Comparison of ENCODE assay signal across 25 cellular contexts in genomic region chr4:79979785-79980437, GRCh38.
"Had no signal": no experiment of that assay in that cellular context is flagged by ENCODE, and none has a peak within 500 bp of the region (broad histone marks: within the 10 kb centered on the region; RNA-seq: fewer than 3 reads in every experiment).

No MANE protein-coding gene starts in this region.

- H3K27ac ChIP-seq: neutrophil, right lobe of liver, suprapubic skin, tibial artery, upper lobe of right lung had no signal

- H3K9me3 Mint-ChIP-seq: activated naive CD4-positive, alpha-beta T cell treated with anti-CD3 and anti-CD28 coated beads, Interleukin-2, amount 10 ng/mL, durations not matched to agents 7 days and 5 days; mesothelial cell of epicardium; naive B cell; nephron progenitor cell; WTC11 had no signal

- FAIRE-seq: endothelial cell of umbilical vein, kidney had no signal

- H3K4me3 Mint-ChIP-seq: activated CD4-positive, alpha-beta T cell treated with anti-CD3 and anti-CD28 coated beads for 36 hours; activated naive CD4-positive, alpha-beta T cell treated with anti-CD3 and anti-CD28 coated beads, Interleukin-2, amount 10 ng/mL, durations not matched to agents 7 days and 5 days; mesothelial cell of epicardium; naive B cell; nephron progenitor cell; WTC11 had no signal

- ATAC-seq: activated CD4-positive, alpha-beta T cell treated with anti-CD3 and anti-CD28 coated beads for 36 hours; left colon; right lobe of liver; upper lobe of right lung; WTC11 had no signal

- H3K27me3 Mint-ChIP-seq: activated CD4-positive, alpha-beta T cell treated with anti-CD3 and anti-CD28 coated beads for 36 hours; activated naive CD4-positive, alpha-beta T cell treated with anti-CD3 and anti-CD28 coated beads, Interleukin-2, amount 10 ng/mL, durations not matched to agents 7 days and 5 days; naive B cell; progenitor cell of endocrine pancreas had no signal

- H3K27me3 ChIP-seq: neutrophil, right lobe of liver, suprapubic skin, tibial artery, upper lobe of right lung had no signal

- H3K9me3 ChIP-seq: neutrophil, right lobe of liver, suprapubic skin, tibial artery, upper lobe of right lung had no signal

- H3K4me1 ChIP-seq: right lobe of liver, suprapubic skin, upper lobe of right lung had no signal

- H3K4me3 ChIP-seq: right lobe of liver, suprapubic skin, tibial artery, upper lobe of right lung had no signal

- DNase-seq: activated CD4-positive, alpha-beta T cell treated with anti-CD3 and anti-CD28 coated beads for 36 hours; activated CD8-positive, alpha-beta memory T cell treated with anti-CD3 and anti-CD28 coated beads for 24 hours; activated gamma-delta T cell; activated naive CD4-positive, alpha-beta T cell treated with anti-CD3 and anti-CD28 coated beads, Interleukin-2, amount 10 ng/mL, durations not matched to agents 7 days and 5 days; amygdala; caudate nucleus; cortex of kidney; foreskin fibroblast; head of caudate nucleus; hippocampal formation; kidney; left colon; naive B cell; nephron progenitor cell; right lobe of liver; stimulated activated CD4-positive, alpha-beta T cell treated with anti-CD3 and anti-CD28 coated beads, Interleukin-12 subunit alpha, Interleukin-12 subunit beta, amount 100 ng/mL, for 4 hours; stimulated activated CD4-positive, alpha-beta T cell treated with anti-CD3 and anti-CD28 coated beads, Interleukin-4, amount 100 ng/mL, for 1 hour; tibial artery; upper lobe of right lung had no signal

- H3K4me1 Mint-ChIP-seq: activated naive CD4-positive, alpha-beta T cell treated with anti-CD3 and anti-CD28 coated beads, Interleukin-2, amount 10 ng/mL, durations not matched to agents 7 days and 5 days; mesothelial cell of epicardium; naive B cell; nephron progenitor cell; WTC11 had no signal

- H3K27ac Mint-ChIP-seq: activated CD4-positive, alpha-beta T cell treated with anti-CD3 and anti-CD28 coated beads for 36 hours; activated naive CD4-positive, alpha-beta T cell treated with anti-CD3 and anti-CD28 coated beads, Interleukin-2, amount 10 ng/mL, durations not matched to agents 7 days and 5 days; mesothelial cell of epicardium; naive B cell; nephron progenitor cell; progenitor cell of endocrine pancreas; WTC11 had no signal

- H3K36me3 Mint-ChIP-seq: WTC11 had no signal
